Comparison of ENCODE assay signal across 1 cellular context in the genomic region with DNA sequence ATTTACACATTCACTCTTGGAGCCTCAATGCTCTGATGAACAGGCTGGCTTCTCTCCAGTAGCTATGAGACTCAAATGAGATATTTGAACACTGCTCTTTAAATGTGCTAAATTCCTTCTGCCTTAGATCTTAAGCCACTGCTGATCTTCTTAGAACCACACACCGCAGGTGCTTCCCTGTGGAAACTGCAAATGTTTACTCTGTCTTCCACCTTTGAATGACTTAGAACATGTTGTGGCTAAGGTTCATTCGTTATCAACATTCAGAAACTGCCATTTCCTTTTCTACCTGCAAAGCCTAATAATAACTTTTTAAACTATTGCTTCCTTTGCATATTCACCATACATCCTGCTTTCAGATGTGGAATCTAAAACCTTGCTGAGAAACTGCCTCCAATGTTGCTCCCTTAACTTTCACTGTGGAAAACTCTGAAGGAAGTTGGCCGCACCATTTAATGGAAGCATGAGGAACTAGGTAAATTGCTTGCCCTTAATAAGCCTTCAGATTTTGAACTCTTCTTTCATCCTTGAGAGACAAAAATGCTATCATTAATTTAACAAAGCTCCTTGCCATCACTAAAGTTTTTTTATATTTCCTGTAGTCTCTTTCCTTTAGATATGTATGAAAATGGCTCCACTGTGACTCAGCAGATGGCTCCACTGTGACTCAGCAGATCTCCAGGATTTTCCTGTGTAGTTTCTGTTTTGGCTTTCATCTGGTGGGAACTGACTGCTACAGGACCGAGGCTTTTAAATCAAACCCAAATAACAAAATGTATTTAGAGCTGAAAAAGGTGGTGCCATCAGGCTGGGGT.
TF ChIP-seq lines count a peak whose summit lies in the region.

No MANE protein-coding gene starts in this region.

TF ChIP-seq in K562, 482 proteins besides CTCF, POLR2A, EP300 and RAD21 (continued from another document):
- peak in 1 of 2 experiments; percentile 87; a peak in 2 of 3 replicates for TF ChIP-seq CBX3 (IDR thresholded peaks at IDR 0.05; ENCODE audit: borderline replicate concordance in 1 of 2, low read length in 2 of 2)
- TF ChIP-seq FIP1L1 (IDR thresholded peaks at IDR 0.05; ENCODE audit: low read depth, low read length, poor library complexity, severe bottlenecking), result no peak
- no peak for TF ChIP-seq NCOA6 (IDR thresholded peaks at IDR 0.05)
- TF ChIP-seq, protein P1, sequence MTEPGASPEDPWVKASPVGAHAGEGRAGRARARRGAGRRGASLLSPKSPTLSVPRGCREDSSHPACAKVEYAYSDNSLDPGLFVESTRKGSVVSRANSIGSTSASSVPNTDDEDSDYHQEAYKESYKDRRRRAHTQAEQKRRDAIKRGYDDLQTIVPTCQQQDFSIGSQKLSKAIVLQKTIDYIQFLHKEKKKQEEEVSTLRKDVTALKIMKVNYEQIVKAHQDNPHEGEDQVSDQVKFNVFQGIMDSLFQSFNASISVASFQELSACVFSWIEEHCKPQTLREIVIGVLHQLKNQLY (CRISPR knock-in tag; conservative IDR thresholded peaks at IDR 0.05), result no peak
- TF ChIP-seq CAMTA2 (CRISPR knock-in tag; conservative IDR thresholded peaks at IDR 0.05), result no peak
- TF ChIP-seq, protein P2, sequence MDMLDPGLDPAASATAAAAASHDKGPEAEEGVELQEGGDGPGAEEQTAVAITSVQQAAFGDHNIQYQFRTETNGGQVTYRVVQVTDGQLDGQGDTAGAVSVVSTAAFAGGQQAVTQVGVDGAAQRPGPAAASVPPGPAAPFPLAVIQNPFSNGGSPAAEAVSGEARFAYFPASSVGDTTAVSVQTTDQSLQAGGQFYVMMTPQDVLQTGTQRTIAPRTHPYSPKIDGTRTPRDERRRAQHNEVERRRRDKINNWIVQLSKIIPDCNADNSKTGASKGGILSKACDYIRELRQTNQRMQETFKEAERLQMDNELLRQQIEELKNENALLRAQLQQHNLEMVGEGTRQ (CRISPR knock-in tag; IDR thresholded peaks at IDR 0.05), result no peak
- no peak for TF ChIP-seq U2AF2 (optimal IDR thresholded peaks at IDR 0.05; ENCODE audit: low read depth, low read length)
- no peak for TF ChIP-seq CTBP1 (IDR thresholded peaks at IDR 0.05; ENCODE audit: borderline replicate concordance)
- TF ChIP-seq, protein P3, sequence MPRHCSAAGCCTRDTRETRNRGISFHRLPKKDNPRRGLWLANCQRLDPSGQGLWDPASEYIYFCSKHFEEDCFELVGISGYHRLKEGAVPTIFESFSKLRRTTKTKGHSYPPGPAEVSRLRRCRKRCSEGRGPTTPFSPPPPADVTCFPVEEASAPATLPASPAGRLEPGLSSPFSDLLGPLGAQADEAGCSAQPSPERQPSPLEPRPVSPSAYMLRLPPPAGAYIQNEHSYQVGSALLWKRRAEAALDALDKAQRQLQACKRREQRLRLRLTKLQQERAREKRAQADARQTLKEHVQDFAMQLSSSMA (CRISPR knock-in tag; IDR thresholded peaks at IDR 0.05), result no peak
- TF ChIP-seq POU5F1 (IDR thresholded peaks at IDR 0.05; ENCODE audit: borderline replicate concordance, low read depth, low read length, partially characterized antibody), result no peak
- TF ChIP-seq MTF1 (CRISPR knock-in tag; IDR thresholded peaks at IDR 0.05; ENCODE audit: borderline replicate concordance), result no peak
- peak; percentile 83 for TF ChIP-seq FOSL1 (tag; conservative IDR thresholded peaks at IDR 0.05)
- no peak for TF ChIP-seq SIN3A (IDR thresholded peaks at IDR 0.05; ENCODE audit: borderline replicate concordance in 2 of 2, control insufficient read depth in 1 of 2, low read depth in 2 of 2, low read length in 2 of 2)
- no peak; the same call in none of the 2 replicates for TF ChIP-seq GABPA (tag; conservative IDR thresholded peaks at IDR 0.05; ENCODE audit: low read depth)
- TF ChIP-seq, protein P4, sequence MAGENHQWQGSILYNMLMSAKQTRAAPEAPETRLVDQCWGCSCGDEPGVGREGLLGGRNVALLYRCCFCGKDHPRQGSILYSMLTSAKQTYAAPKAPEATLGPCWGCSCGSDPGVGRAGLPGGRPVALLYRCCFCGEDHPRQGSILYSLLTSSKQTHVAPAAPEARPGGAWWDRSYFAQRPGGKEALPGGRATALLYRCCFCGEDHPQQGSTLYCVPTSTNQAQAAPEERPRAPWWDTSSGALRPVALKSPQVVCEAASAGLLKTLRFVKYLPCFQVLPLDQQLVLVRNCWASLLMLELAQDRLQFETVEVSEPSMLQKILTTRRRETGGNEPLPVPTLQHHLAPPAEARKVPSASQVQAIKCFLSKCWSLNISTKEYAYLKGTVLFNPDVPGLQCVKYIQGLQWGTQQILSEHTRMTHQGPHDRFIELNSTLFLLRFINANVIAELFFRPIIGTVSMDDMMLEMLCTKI (IDR thresholded peaks at IDR 0.05; ENCODE audit: partially characterized antibody), result no peak
- peak; percentile 74 for TF ChIP-seq DPF2 (IDR thresholded peaks at IDR 0.05)
- TF ChIP-seq JUN (IDR thresholded peaks at IDR 0.05; ENCODE audit: borderline replicate concordance, low read depth, low read length), result no peak
- TF ChIP-seq JUN (CRISPR knock-in tag; IDR thresholded peaks at IDR 0.05; ENCODE audit: borderline replicate concordance), result no peak
- no peak for TF ChIP-seq BRF1 (IDR thresholded peaks at IDR 0.05; ENCODE audit: borderline replicate concordance, extremely low read depth, insufficient read length)
- no peak for TF ChIP-seq SAP30 (IDR thresholded peaks at IDR 0.05; ENCODE audit: borderline replicate concordance, insufficient read depth, low read depth, low read length, poor library complexity, severe bottlenecking)
- peak; percentile 60; the same call in 1 of the 2 replicates for TF ChIP-seq NFRKB (IDR thresholded peaks at IDR 0.05; ENCODE audit: low read depth)
- TF ChIP-seq PTTG1 (tag; IDR thresholded peaks at IDR 0.05; ENCODE audit: low read depth), result peak; percentile 85
- TF ChIP-seq ZNF239 (CRISPR knock-in tag; IDR thresholded peaks at IDR 0.05), result no peak; the same call in none of the 2 replicates
- TF ChIP-seq PHF20 (IDR thresholded peaks at IDR 0.05; ENCODE audit: partially characterized antibody), result no peak
- TF ChIP-seq ZNF586 (CRISPR knock-in tag; conservative IDR thresholded peaks at IDR 0.05), result no peak
- no peak for TF ChIP-seq ELF4 (CRISPR knock-in tag; IDR thresholded peaks at IDR 0.05)
- TF ChIP-seq ZNF354B (CRISPR knock-in tag; IDR thresholded peaks at IDR 0.05), result no peak
- no peak for TF ChIP-seq KAT8 (IDR thresholded peaks at IDR 0.05; ENCODE audit: low read depth)
- no peak for TF ChIP-seq E2F3 (CRISPR knock-in tag; IDR thresholded peaks at IDR 0.05)
